11 cellular contexts compared by ENCODE assay signal in the genomic region with DNA sequence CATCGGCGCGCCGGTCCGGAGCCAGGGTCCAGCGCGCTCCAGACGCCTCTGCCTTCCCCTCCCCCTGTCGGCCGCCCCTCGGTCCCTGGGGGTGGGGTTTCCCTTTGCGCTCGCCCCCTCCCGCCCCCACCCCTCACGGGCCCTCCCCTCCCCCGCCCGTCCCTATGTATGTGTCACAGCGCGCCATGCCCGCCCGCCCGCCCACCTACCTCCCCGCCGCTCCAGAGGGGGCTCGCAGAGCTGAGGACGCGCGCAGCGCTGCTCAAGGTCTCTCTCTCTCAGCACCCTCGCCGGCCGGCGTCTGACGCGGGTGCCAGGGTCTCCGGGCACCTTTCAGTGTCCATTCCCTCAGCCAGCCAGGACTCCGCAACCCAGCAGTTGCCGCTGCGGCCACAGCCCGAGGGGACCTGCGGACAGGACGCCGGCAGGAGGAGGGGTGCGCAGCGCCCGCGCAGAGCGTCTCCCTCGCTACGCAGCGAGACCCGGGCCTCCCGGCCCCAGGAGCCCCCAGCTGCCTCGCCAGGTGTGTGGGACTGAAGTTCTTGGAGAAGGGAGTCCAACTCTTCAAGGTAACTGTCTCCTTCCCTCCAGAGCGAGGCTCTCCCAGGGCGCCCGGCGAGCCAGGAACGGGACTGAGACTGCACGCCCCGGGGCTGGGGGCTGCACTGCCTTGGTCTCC. TPM values are rescaled to one million over a fixed set of nuclear protein-coding genes. Genes with fewer than 3 reads are reported as not detected.
DNase-seq lines count a peak whose midpoint lies in the region; ATAC-seq lines count a peak whose summit lies in the region.
"Had no signal": no experiment of that assay in that cellular context is flagged by ENCODE, and none has a peak within 500 bp of the region (broad histone marks: within the 10 kb centered on the region; RNA-seq: fewer than 3 reads in every experiment).

A gene (plus strand): TSS at position 196 of the 679 bp plus-strand sequence. CDS start 32,771 bp downstream, outside the sequence.

- H3K9ac ChIP-seq in iPS-20b (ENCODE audit: low read depth, low read length) = no peak within 1 kb of the TSS

- no peak within 1 kb of the TSS for H3K27ac Mint-ChIP-seq in activated T-cell treated with anti-CD3 and anti-CD28 coated beads, Interleukin-2, amount 50 U/mL, for 24 hours
- H3K27ac Mint-ChIP-seq in activated T-helper 17 cell treated with anti-CD3 and anti-CD28 coated beads, Interleukin-2, amount 50 U/mL, for 72 hours = no peak within 1 kb of the TSS
- no peak within 1 kb of the TSS for H3K27ac Mint-ChIP-seq in stimulated activated effector memory CD8-positive, alpha-beta T cell treated with anti-CD3 and anti-CD28 coated beads, Interleukin-12 subunit alpha, Interleukin-12 subunit beta, amount 100 ng/mL, for 72 hours
- H3K27ac Mint-ChIP-seq: immature natural killer cell had no signal

- H3K36me3 ChIP-seq in iPS-20b (ENCODE audit: insufficient read depth, low read depth, low read length) = no peaks in the 10 kb centered on the region

- ATAC-seq in activated T-helper 17 cell treated with anti-CD3 and anti-CD28 coated beads, Interleukin-2, amount 50 U/mL, for 72 hours (replicated peaks) = no peak
- no peak for ATAC-seq in stimulated activated effector memory CD8-positive, alpha-beta T cell treated with anti-CD3 and anti-CD28 coated beads, Interleukin-12 subunit alpha, Interleukin-12 subunit beta, amount 100 ng/mL, for 72 hours
- no peak for ATAC-seq in HG02884 (IDR thresholded peaks at IDR 0.05; ENCODE audit: unreplicated experiment)

- no peaks in the 10 kb centered on the region for H3K9me3 Mint-ChIP-seq in activated T-cell treated with anti-CD3 and anti-CD28 coated beads, Interleukin-2, amount 50 U/mL, for 24 hours
- H3K9me3 Mint-ChIP-seq in activated T-helper 17 cell treated with anti-CD3 and anti-CD28 coated beads, Interleukin-2, amount 50 U/mL, for 72 hours = no peaks in the 10 kb centered on the region
- H3K9me3 Mint-ChIP-seq in stimulated activated effector memory CD8-positive, alpha-beta T cell treated with anti-CD3 and anti-CD28 coated beads, Interleukin-12 subunit alpha, Interleukin-12 subunit beta, amount 100 ng/mL, for 72 hours = no peaks in the 10 kb centered on the region
- H3K9me3 Mint-ChIP-seq: immature natural killer cell had no signal

- DNase-seq in activated T-cell treated with anti-CD3 and anti-CD28 coated beads, Interleukin-2, amount 50 U/mL, for 24 hours = no peak
- DNase-seq in activated T-cell treated with anti-CD3 and anti-CD28 coated beads for 4 hours = no peak
- no peak for DNase-seq in stimulated activated effector memory CD8-positive, alpha-beta T cell treated with anti-CD3 and anti-CD28 coated beads, Interleukin-12 subunit alpha, Interleukin-12 subunit beta, amount 100 ng/mL, for 72 hours (ENCODE audit: low spot score in 2 of 2)
- DNase-seq in GM19240 (ENCODE audit: insufficient read length, low spot score) = no peak
- no peak for DNase-seq in epidermal melanocyte (ENCODE audit: insufficient read length, low spot score)
- DNase-seq: immature natural killer cell, NCI-H2107, SIG-M5 had no signal

- no peak within 1 kb of the TSS for H3K27ac ChIP-seq in iPS-20b (ENCODE audit: low read length)

- H3K27me3 ChIP-seq in iPS-20b (ENCODE audit: insufficient read depth, low read length) = peaks cover 82% of the 10 kb centered on the region

- peak within 1 kb of the TSS; percentile 72 for H3K4me3 ChIP-seq in iPS-20b (ENCODE audit: low read length)

- no peaks in the 10 kb centered on the region for H3K9me3 ChIP-seq in iPS-20b (ENCODE audit: insufficient read depth, low read depth, low read length)

- H3K4me1 ChIP-seq in iPS-20b (ENCODE audit: insufficient read depth, low read length) = no peaks in the 10 kb centered on the region

- no peaks in the 10 kb centered on the region for H3K36me3 Mint-ChIP-seq in activated T-cell treated with anti-CD3 and anti-CD28 coated beads, Interleukin-2, amount 50 U/mL, for 24 hours (ENCODE audit: low read depth)
- H3K36me3 Mint-ChIP-seq in activated T-helper 17 cell treated with anti-CD3 and anti-CD28 coated beads, Interleukin-2, amount 50 U/mL, for 72 hours (ENCODE audit: low read depth) = no peaks in the 10 kb centered on the region
- H3K36me3 Mint-ChIP-seq in stimulated activated effector memory CD8-positive, alpha-beta T cell treated with anti-CD3 and anti-CD28 coated beads, Interleukin-12 subunit alpha, Interleukin-12 subunit beta, amount 100 ng/mL, for 72 hours = no peaks in the 10 kb centered on the region
- H3K36me3 Mint-ChIP-seq: immature natural killer cell had no signal

- peaks cover 81% of the 10 kb centered on the region for H3K27me3 Mint-ChIP-seq in activated T-cell treated with anti-CD3 and anti-CD28 coated beads, Interleukin-2, amount 50 U/mL, for 24 hours
- H3K27me3 Mint-ChIP-seq in activated T-helper 17 cell treated with anti-CD3 and anti-CD28 coated beads, Interleukin-2, amount 50 U/mL, for 72 hours = peaks cover 52% of the 10 kb centered on the region

- peaks cover 10% of the 10 kb centered on the region for H3K4me1 Mint-ChIP-seq in activated T-cell treated with anti-CD3 and anti-CD28 coated beads, Interleukin-2, amount 50 U/mL, for 24 hours (ENCODE audit: low read depth)
- no peaks in the 10 kb centered on the region for H3K4me1 Mint-ChIP-seq in activated T-helper 17 cell treated with anti-CD3 and anti-CD28 coated beads, Interleukin-2, amount 50 U/mL, for 72 hours
- H3K4me1 Mint-ChIP-seq in stimulated activated effector memory CD8-positive, alpha-beta T cell treated with anti-CD3 and anti-CD28 coated beads, Interleukin-12 subunit alpha, Interleukin-12 subunit beta, amount 100 ng/mL, for 72 hours = peaks cover 14% of the 10 kb centered on the region

- peak within 1 kb of the TSS; percentile 64 for H3K4me3 Mint-ChIP-seq in activated T-cell treated with anti-CD3 and anti-CD28 coated beads, Interleukin-2, amount 50 U/mL, for 24 hours
- H3K4me3 Mint-ChIP-seq in activated T-helper 17 cell treated with anti-CD3 and anti-CD28 coated beads, Interleukin-2, amount 50 U/mL, for 72 hours = peak within 1 kb of the TSS; percentile 40
- H3K4me3 Mint-ChIP-seq in stimulated activated effector memory CD8-positive, alpha-beta T cell treated with anti-CD3 and anti-CD28 coated beads, Interleukin-12 subunit alpha, Interleukin-12 subunit beta, amount 100 ng/mL, for 72 hours = peak within 1 kb of the TSS; percentile 36

RNA-seq across cellular contexts. Expression of the gene that starts here (rescaled TPM):
- not detected for total RNA-seq in activated T-helper 17 cell treated with anti-CD3 and anti-CD28 coated beads, Interleukin-2, amount 50 U/mL, for 72 hours
